Comparison of ENCODE assay signal across 19 cellular contexts in the genomic region with DNA sequence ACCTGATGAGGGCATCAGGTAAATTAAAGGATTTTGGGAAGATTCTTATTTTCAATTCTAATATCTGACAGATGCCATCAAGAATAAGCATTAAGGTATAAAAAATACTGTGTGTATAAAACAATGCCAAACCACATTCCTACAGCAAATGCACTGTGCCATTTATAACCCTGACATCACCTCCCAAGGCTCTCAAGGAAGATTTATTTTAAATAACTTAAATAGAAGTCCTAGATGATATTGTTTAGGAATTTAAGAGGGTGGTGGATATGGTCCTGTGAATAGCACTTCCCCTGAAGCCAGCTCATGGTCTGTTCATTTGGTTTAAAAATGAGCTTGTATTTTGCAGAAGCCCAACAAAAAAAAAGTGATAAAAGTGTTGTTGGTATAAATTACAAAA. TPM values are rescaled to one million over a fixed set of nuclear protein-coding genes. Genes with fewer than 3 reads are reported as not detected.
DNase-seq lines count a peak whose midpoint lies in the region; ATAC-seq and TF ChIP-seq lines count a peak whose summit lies in the region.
"Had no signal": no experiment of that assay in that cellular context is flagged by ENCODE, and none has a peak within 500 bp of the region (broad histone marks: within the 10 kb centered on the region; RNA-seq: fewer than 3 reads in every experiment).

No MANE protein-coding gene starts in this region.

- H3K4me3 ChIP-seq in left ventricle myocardium inferior, result no peak overlapping the region
- no peak overlapping the region for H3K4me3 ChIP-seq in esophagus muscularis mucosa
- H3K4me3 ChIP-seq in vagina, result no peak overlapping the region
- H3K4me3 ChIP-seq: left lung, testis had no signal

- H3K36me3 Mint-ChIP-seq in nephron progenitor cell (ENCODE audit: low read depth), result peaks cover 54% of the 10 kb centered on the region
- peaks cover 8% of the 10 kb centered on the region for H3K36me3 Mint-ChIP-seq in activated naive CD8-positive, alpha-beta T cell treated with anti-CD3 and anti-CD28 coated beads, Interleukin-2, amount 50 U/mL, for 24 hours (ENCODE audit: low read depth)

- ATAC-seq in GM19452 (IDR thresholded peaks at IDR 0.05; ENCODE audit: unreplicated experiment) (no peak), HG03108 (IDR thresholded peaks at IDR 0.05; ENCODE audit: unreplicated experiment) (no peak)
- no peak for ATAC-seq in activated naive CD8-positive, alpha-beta T cell treated with anti-CD3 and anti-CD28 coated beads, Interleukin-2, amount 50 U/mL, for 24 hours
- ATAC-seq: activated T-cell treated with anti-CD3 and anti-CD28 coated beads, Interleukin-2, amount 50 U/mL, for 72 hours had no signal

- peak overlapping the region; percentile 77 for H3K27ac ChIP-seq in left ventricle myocardium inferior (replicated peaks)
- peak overlapping the region; percentile 79 to 86 (median 81) for H3K27ac ChIP-seq in esophagus muscularis mucosa (replicated peaks in 1 of 4)
- H3K27ac ChIP-seq in vagina, result peak overlapping the region; percentile 28
- H3K27ac ChIP-seq: epithelial cell of prostate had no signal

- no peaks in the 10 kb centered on the region for H3K9me3 ChIP-seq in left ventricle myocardium inferior (replicated peaks)
- H3K9me3 ChIP-seq in esophagus muscularis mucosa, result no peaks in the 10 kb centered on the region
- no peaks in the 10 kb centered on the region for H3K9me3 ChIP-seq in vagina
- H3K9me3 ChIP-seq: left lung, testis had no signal

- no peaks in the 10 kb centered on the region for H3K27me3 Mint-ChIP-seq in nephron progenitor cell (ENCODE audit: low read depth, poor library complexity)
- no peaks in the 10 kb centered on the region for H3K27me3 Mint-ChIP-seq in activated naive CD8-positive, alpha-beta T cell treated with anti-CD3 and anti-CD28 coated beads, Interleukin-2, amount 50 U/mL, for 24 hours
- H3K27me3 Mint-ChIP-seq: activated CD4-positive, alpha-beta memory T cell treated with anti-CD3 and anti-CD28 coated beads, Interleukin-2, amount 10 ng/mL, durations not matched to agents 7 days and 5 days had no signal

- H3K27ac Mint-ChIP-seq in nephron progenitor cell, result peak overlapping the region; percentile 76
- no peak overlapping the region for H3K27ac Mint-ChIP-seq in activated naive CD8-positive, alpha-beta T cell treated with anti-CD3 and anti-CD28 coated beads, Interleukin-2, amount 50 U/mL, for 24 hours
- H3K27ac Mint-ChIP-seq: activated CD4-positive, alpha-beta memory T cell treated with anti-CD3 and anti-CD28 coated beads, Interleukin-2, amount 10 ng/mL, durations not matched to agents 7 days and 5 days; activated T-cell treated with anti-CD3 and anti-CD28 coated beads, Interleukin-2, amount 50 U/mL, for 72 hours had no signal

- no peak for TF ChIP-seq POLR2A in esophagus muscularis mucosa (IDR thresholded peaks at IDR 0.05; ENCODE audit: low read depth)
- no peak for TF ChIP-seq POLR2A in vagina (IDR thresholded peaks at IDR 0.05)

- DNase-seq in left ventricle myocardium inferior, result no peak
- DNase-seq in cardiac septum (ENCODE audit: low spot score), result no peak
- no peak for DNase-seq in esophagus muscularis mucosa (ENCODE audit: extremely low spot score)
- DNase-seq in nephron progenitor cell, result no peak
- DNase-seq in vagina (ENCODE audit: extremely low spot score in 2 of 2), result no peak
- DNase-seq in activated naive CD8-positive, alpha-beta T cell treated with anti-CD3 and anti-CD28 coated beads, Interleukin-2, amount 50 U/mL, for 24 hours, result no peak
- DNase-seq: activated CD4-positive, alpha-beta memory T cell treated with anti-CD3 and anti-CD28 coated beads, Interleukin-2, amount 10 ng/mL, durations not matched to agents 7 days and 5 days; activated T-cell treated with anti-CD3 and anti-CD28 coated beads, Interleukin-2, amount 50 U/mL, for 72 hours; CD8-positive, alpha-beta memory T cell; DND-41; GOT3; NCI-H2029 treated with DMSO at 0.1 percent for 48 hours; retina; stimulated activated CD4-positive, alpha-beta T cell treated with anti-CD3 and anti-CD28 coated beads, Interleukin-2, amount 100 ng/mL, for 24 hours had no signal

- intact Hi-C loops in left ventricle myocardium inferior (cut with micrococcal nuclease) (no loop called here), cardiac septum (cut with DNase I) (no loop called here), esophagus muscularis mucosa (cut with DNase I) (no loop called here), vagina (cut with DNase I) (no loop called here)

- H3K4me1 ChIP-seq in left ventricle myocardium inferior, result peaks cover 31% of the 10 kb centered on the region
- H3K4me1 ChIP-seq in esophagus muscularis mucosa, result peaks cover 29 to 47% (median 32%) of the 10 kb centered on the region in 4 donors
- H3K4me1 ChIP-seq in vagina, result no peaks in the 10 kb centered on the region
- H3K4me1 ChIP-seq: left lung had no signal

- no peak overlapping the region for H3K4me3 Mint-ChIP-seq in nephron progenitor cell
- H3K4me3 Mint-ChIP-seq in activated naive CD8-positive, alpha-beta T cell treated with anti-CD3 and anti-CD28 coated beads, Interleukin-2, amount 50 U/mL, for 24 hours, result no peak overlapping the region
- H3K4me3 Mint-ChIP-seq: activated CD4-positive, alpha-beta memory T cell treated with anti-CD3 and anti-CD28 coated beads, Interleukin-2, amount 10 ng/mL, durations not matched to agents 7 days and 5 days; activated T-cell treated with anti-CD3 and anti-CD28 coated beads, Interleukin-2, amount 50 U/mL, for 72 hours; CD8-positive, alpha-beta memory T cell had no signal

- H3K27me3 ChIP-seq in left ventricle myocardium inferior (ENCODE audit: low read depth), result no peaks in the 10 kb centered on the region
- H3K27me3 ChIP-seq in esophagus muscularis mucosa, result no peaks in the 10 kb centered on the region
- no peaks in the 10 kb centered on the region for H3K27me3 ChIP-seq in vagina
- H3K27me3 ChIP-seq: left lung, testis had no signal

- TF ChIP-seq EP300 in esophagus muscularis mucosa (IDR thresholded peaks at IDR 0.05), result no peak

- H3K36me3 ChIP-seq in left ventricle myocardium inferior (peaks cover 61% of the 10 kb centered on the region), esophagus muscularis mucosa (peaks cover 18 to 79% (median 55%) of the 10 kb centered on the region in 4 donors), vagina (peaks cover 0 to 41% of the 10 kb centered on the region in 2 donors)

- TF ChIP-seq CTCF in left ventricle myocardium inferior (IDR thresholded peaks at IDR 0.05; ENCODE audit: borderline replicate concordance) (no peak), esophagus muscularis mucosa (IDR thresholded peaks at IDR 0.05) (no peak), nephron progenitor cell (IDR thresholded peaks at IDR 0.05) (no peak), vagina (IDR thresholded peaks at IDR 0.05) (no peak)

- H3K9me3 Mint-ChIP-seq in nephron progenitor cell, result no peaks in the 10 kb centered on the region
- H3K9me3 Mint-ChIP-seq in activated naive CD8-positive, alpha-beta T cell treated with anti-CD3 and anti-CD28 coated beads, Interleukin-2, amount 50 U/mL, for 24 hours, result no peaks in the 10 kb centered on the region
- H3K9me3 Mint-ChIP-seq: activated CD4-positive, alpha-beta memory T cell treated with anti-CD3 and anti-CD28 coated beads, Interleukin-2, amount 10 ng/mL, durations not matched to agents 7 days and 5 days; activated T-cell treated with anti-CD3 and anti-CD28 coated beads, Interleukin-2, amount 50 U/mL, for 72 hours; CD8-positive, alpha-beta memory T cell had no signal

- H3K4me1 Mint-ChIP-seq in nephron progenitor cell, result peaks cover 68% of the 10 kb centered on the region
- H3K4me1 Mint-ChIP-seq in activated naive CD8-positive, alpha-beta T cell treated with anti-CD3 and anti-CD28 coated beads, Interleukin-2, amount 50 U/mL, for 24 hours, result no peaks in the 10 kb centered on the region
- H3K4me1 Mint-ChIP-seq: activated CD4-positive, alpha-beta memory T cell treated with anti-CD3 and anti-CD28 coated beads, Interleukin-2, amount 10 ng/mL, durations not matched to agents 7 days and 5 days; CD8-positive, alpha-beta memory T cell had no signal

RNA-seq across cellular contexts. Expression of gene PPIL2, which starts 32.1 kb away (rescaled TPM):
- total RNA-seq in left ventricle myocardium inferior, result 27.1 TPM
- total RNA-seq in cardiac septum, result 25.9 TPM
- 10 to 100 TPM; 16.9 to 34.3 (median 24.7) TPM for total RNA-seq in esophagus muscularis mucosa
- total RNA-seq in vagina, result 44.7 TPM

RNA-seq across cellular contexts. Expression of gene YPEL1, which starts 37.7 kb away (rescaled TPM):
- 8.3 TPM for total RNA-seq in left ventricle myocardium inferior
- total RNA-seq in cardiac septum, result 9.6 TPM
- 10 to 100 TPM; 12.0 to 30.7 (median 16.5) TPM for total RNA-seq in esophagus muscularis mucosa
- total RNA-seq in vagina, result 4.9 TPM

RNA-seq across cellular contexts. Expression of gene SDF2L1, which starts 55.8 kb away (rescaled TPM):
- total RNA-seq in left ventricle myocardium inferior (18.3 TPM), cardiac septum (33.3 TPM), esophagus muscularis mucosa (10 to 100 TPM; 22.4 to 40.8 (median 29.3) TPM), vagina (33.9 TPM)

Comparison
In these comparisons a context has a peak if more than half of its experiments do, and no peak if none do; other contexts are left out.
1. H3K27ac ChIP-seq: peak in every context shown above with its lines; median percentile 81 in esophagus muscularis mucosa; 77 in left ventricle myocardium inferior; 28 in vagina.